In genomic region chr2:118310016-118310877, GRCh38 we compare ENCODE assay signal across 8 cellular contexts.
DNase-seq lines count a peak whose midpoint lies in the region; TF ChIP-seq lines count a peak whose summit lies in the region.

No MANE protein-coding gene starts in this region.

- TF ChIP-seq POLR2A in GM19193 (IDR thresholded peaks at IDR 0.05; ENCODE audit: extremely low read depth, insufficient read depth, insufficient read length): peak; percentile 73

- H3K9ac ChIP-seq in HUES6 (ENCODE audit: low read length) (peak overlapping the region; percentile 75), muscle layer of colon (ENCODE audit: low read length) (peak overlapping the region; percentile 9)

- no peaks in the 10 kb centered on the region for H3K36me3 Mint-ChIP-seq in endothelial cell (ENCODE audit: low read depth, unreplicated experiment)

- no peaks in the 10 kb centered on the region for H3K9me3 Mint-ChIP-seq in endothelial cell (ENCODE audit: unreplicated experiment)

- H3K27ac Mint-ChIP-seq in endothelial cell (ENCODE audit: unreplicated experiment): peak overlapping the region; percentile 88

- no peaks in the 10 kb centered on the region for H3K9me3 ChIP-seq in HUES6 (ENCODE audit: control insufficient read depth, insufficient read depth, low read depth, low read length)
- H3K9me3 ChIP-seq in muscle layer of colon (ENCODE audit: low read length): no peaks in the 10 kb centered on the region

- H3K4me3 Mint-ChIP-seq in endothelial cell (ENCODE audit: unreplicated experiment): peak overlapping the region; percentile 90

- no peaks in the 10 kb centered on the region for H3K36me3 ChIP-seq in HUES6 (ENCODE audit: control insufficient read depth, insufficient read depth, low read length)
- no peaks in the 10 kb centered on the region for H3K36me3 ChIP-seq in muscle layer of colon (ENCODE audit: insufficient read depth, low read length)

- peaks cover 2% of the 10 kb centered on the region for H3K27me3 Mint-ChIP-seq in endothelial cell (ENCODE audit: unreplicated experiment)

- DNase-seq in AG08396 (ENCODE audit: low spot score) (peak; percentile 50), endothelial cell (ENCODE audit: low spot score) (peak; percentile 53), cerebellar cortex (ENCODE audit: low spot score) (no peak)
- DNase-seq in activated CD8-positive, alpha-beta memory T cell treated with anti-CD3 and anti-CD28 coated beads for 24 hours: peak; percentile 83
- peak; percentile 5 to 6 for DNase-seq in stimulated activated CD8-positive, alpha-beta memory T cell treated with anti-CD3 and anti-CD28 coated beads, Interleukin-7, amount 100 ng/mL, for 1 hour (ENCODE audit: low read depth in 2 of 2)

- H3K4me1 ChIP-seq in HUES6 (ENCODE audit: control insufficient read depth, insufficient read depth, low read length): peaks cover 30% of the 10 kb centered on the region
- no peaks in the 10 kb centered on the region for H3K4me1 ChIP-seq in muscle layer of colon (ENCODE audit: insufficient read depth, low read length)

- no peak for TF ChIP-seq CTCF in endothelial cell (IDR thresholded peaks at IDR 0.05; ENCODE audit: unreplicated experiment)

- H3K27ac ChIP-seq in HUES6 (ENCODE audit: low read depth, low read length): peak overlapping the region; percentile 91
- peak overlapping the region; percentile 50 for H3K27ac ChIP-seq in muscle layer of colon (ENCODE audit: low read depth, low read length)

- H3K4me1 Mint-ChIP-seq in endothelial cell (ENCODE audit: unreplicated experiment): no peaks in the 10 kb centered on the region

- H3K27me3 ChIP-seq in HUES6 (ENCODE audit: control insufficient read depth, insufficient read depth, low read length) (peaks cover 8% of the 10 kb centered on the region; the same call in 1 of the 2 replicates), muscle layer of colon (ENCODE audit: control insufficient read depth in 1 of 2, insufficient read depth in 2 of 2, low read length in 2 of 2) (peaks cover 0 to 6% of the 10 kb centered on the region in 2 donors)

- H3K4me3 ChIP-seq in HUES6 (ENCODE audit: low read depth, low read length) (peak overlapping the region; percentile 55), muscle layer of colon (ENCODE audit: low read depth in 1 of 2, low read length in 2 of 2) (peak overlapping the region; percentile 50 to 59)
